Comparison of ENCODE assay signal across 9 cellular contexts in the genomic region with DNA sequence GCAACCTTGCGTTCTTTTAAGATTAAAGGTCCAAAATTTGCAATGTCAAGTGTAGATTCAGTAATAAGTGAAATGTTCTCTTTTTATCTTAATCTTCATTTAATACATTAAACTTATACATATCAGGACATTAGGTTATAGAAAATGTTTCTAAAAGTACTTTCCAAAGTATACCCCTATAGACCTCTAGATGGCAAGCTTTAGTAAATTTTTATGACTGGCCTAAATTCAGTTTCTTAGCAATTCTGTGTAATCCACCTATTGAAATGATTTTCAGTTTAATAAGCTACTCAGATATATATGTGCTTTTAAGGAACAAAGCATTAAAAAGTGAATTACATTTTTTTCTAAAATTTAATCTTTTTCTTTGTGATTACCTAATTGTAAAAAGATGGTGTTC.
DNase-seq lines count a peak whose midpoint lies in the region; ATAC-seq and TF ChIP-seq lines count a peak whose summit lies in the region.
"Had no signal": no experiment of that assay in that cellular context is flagged by ENCODE, and none has a peak within 500 bp of the region (broad histone marks: within the 10 kb centered on the region; RNA-seq: fewer than 3 reads in every experiment).

No MANE protein-coding gene starts in this region.

- peak; percentile 61 for TF ChIP-seq CTCF in endothelial cell (IDR thresholded peaks at IDR 0.05; ENCODE audit: unreplicated experiment)

- ATAC-seq in GM21515 (IDR thresholded peaks at IDR 0.05; ENCODE audit: unreplicated experiment) (no peak), sciatic nerve (no peak)

- H3K9me3 Mint-ChIP-seq in endothelial cell (ENCODE audit: unreplicated experiment) = no peaks in the 10 kb centered on the region

- peak; percentile 8 for DNase-seq in SKM-1 treated with dmso at 0.1 percent for 144 hours (lab: John Stamatoyannopoulos, UW; ENCODE audit: unreplicated experiment)
- DNase-seq in SKM-1 (lab: John Stamatoyannopoulos, UW; ENCODE audit: unreplicated experiment) = no peak
- DNase-seq in NCI-H460 (ENCODE audit: extremely low read depth, low read depth) = peak; percentile 13
- no peak for DNase-seq in endothelial cell (ENCODE audit: low spot score)
- DNase-seq in superior temporal gyrus (ENCODE audit: extremely low spot score) = peak; percentile 51
- DNase-seq in OCI-M2 (lab: John Stamatoyannopoulos, UW; ENCODE audit: unreplicated experiment) = no peak
- no peak for DNase-seq in sciatic nerve (ENCODE audit: low spot score)
- DNase-seq: NCI-H2081 treated with DMSO at 0.1 percent for 48 hours had no signal

- no peaks in the 10 kb centered on the region for H3K27me3 Mint-ChIP-seq in endothelial cell (ENCODE audit: unreplicated experiment)

- H3K4me1 Mint-ChIP-seq in endothelial cell (ENCODE audit: unreplicated experiment) = no peaks in the 10 kb centered on the region

- H3K4me3 Mint-ChIP-seq in endothelial cell (ENCODE audit: unreplicated experiment) = no peak overlapping the region

- H3K36me3 Mint-ChIP-seq in endothelial cell (ENCODE audit: low read depth, unreplicated experiment) = no peaks in the 10 kb centered on the region

- no peak overlapping the region for H3K27ac Mint-ChIP-seq in endothelial cell (ENCODE audit: unreplicated experiment)

- intact Hi-C loops in sciatic nerve (cut with DNase I) = no loop called here

Comparison
In these comparisons a context has a peak if more than half of its experiments do, and no peak if none do; other contexts are left out.
1. DNase-seq: peak in SKM-1 treated with dmso at 0.1 percent for 144 hours (single experiment), NCI-H460 (single experiment) and superior temporal gyrus (single experiment); none in SKM-1 (single experiment), endothelial cell (single experiment), OCI-M2 (single experiment) and sciatic nerve (single experiment).